ENCODE assay signal across 10 cellular contexts in genomic region chr2:45497355-45497754, GRCh38.
A peak's percentile ranks its signal among the peaks of the same experiment; 100 is the strongest.
DNase-seq lines count a peak whose midpoint lies in the region; ATAC-seq and TF ChIP-seq lines count a peak whose summit lies in the region.
"Had no signal": no experiment of that assay in that cellular context is flagged by ENCODE, and none has a peak within 500 bp of the region (broad histone marks: within the 10 kb centered on the region; RNA-seq: fewer than 3 reads in every experiment).

No MANE protein-coding gene starts in this region.

- H3K27me3 ChIP-seq in spleen (replicated peaks in 1 of 7): no peaks in the 10 kb centered on the region

- peaks cover 0 to 10% (median 0%) of the 10 kb centered on the region in 6 donors for H3K4me1 ChIP-seq in spleen

- intact Hi-C loops in spleen (cut with DNase I; ENCODE audit: low total_unique reads): no loop called here

- H3K4me1 Mint-ChIP-seq in activated T-helper 17 cell treated with anti-CD3 and anti-CD28 coated beads, Interleukin-2, amount 50 U/mL, for 72 hours: peaks cover 27% of the 10 kb centered on the region
- peaks cover 6% of the 10 kb centered on the region for H3K4me1 Mint-ChIP-seq in nephron progenitor cell

- peak overlapping the region; percentile 52 for H3K4me3 Mint-ChIP-seq in activated T-helper 17 cell treated with anti-CD3 and anti-CD28 coated beads, Interleukin-2, amount 50 U/mL, for 72 hours
- no peak overlapping the region for H3K4me3 Mint-ChIP-seq in nephron progenitor cell

- peaks cover 0 to 19% (median 3%) of the 10 kb centered on the region in 6 donors for H3K36me3 ChIP-seq in spleen

- ATAC-seq in GM19023 (IDR thresholded peaks at IDR 0.05; ENCODE audit: unreplicated experiment) (peak; percentile 74), HG02678 (IDR thresholded peaks at IDR 0.05; ENCODE audit: unreplicated experiment) (peak; percentile 84), GM21619 (IDR thresholded peaks at IDR 0.05; ENCODE audit: unreplicated experiment) (no peak)
- peak; percentile 93 for ATAC-seq in activated T-helper 17 cell treated with anti-CD3 and anti-CD28 coated beads, Interleukin-2, amount 50 U/mL, for 72 hours (replicated peaks)

- H3K27ac ChIP-seq in spleen: no peak overlapping the region

- no peaks in the 10 kb centered on the region for H3K27me3 Mint-ChIP-seq in activated T-helper 17 cell treated with anti-CD3 and anti-CD28 coated beads, Interleukin-2, amount 50 U/mL, for 72 hours
- H3K27me3 Mint-ChIP-seq in nephron progenitor cell (ENCODE audit: low read depth, poor library complexity): no peaks in the 10 kb centered on the region
- H3K27me3 Mint-ChIP-seq: naive B cell had no signal

- no peak for TF ChIP-seq POLR2A in spleen (IDR thresholded peaks at IDR 0.05)

- H3K36me3 Mint-ChIP-seq in activated T-helper 17 cell treated with anti-CD3 and anti-CD28 coated beads, Interleukin-2, amount 50 U/mL, for 72 hours (ENCODE audit: low read depth): peaks cover 6% of the 10 kb centered on the region
- H3K36me3 Mint-ChIP-seq in nephron progenitor cell (ENCODE audit: low read depth): peaks cover 46% of the 10 kb centered on the region
- H3K36me3 Mint-ChIP-seq: naive B cell had no signal

- H3K9me3 Mint-ChIP-seq in activated T-helper 17 cell treated with anti-CD3 and anti-CD28 coated beads, Interleukin-2, amount 50 U/mL, for 72 hours: no peaks in the 10 kb centered on the region
- peaks cover 30% of the 10 kb centered on the region for H3K9me3 Mint-ChIP-seq in nephron progenitor cell

- H3K27ac Mint-ChIP-seq in activated T-helper 17 cell treated with anti-CD3 and anti-CD28 coated beads, Interleukin-2, amount 50 U/mL, for 72 hours: peak overlapping the region; percentile 74
- no peak overlapping the region for H3K27ac Mint-ChIP-seq in nephron progenitor cell

- WGBS in spleen, 5 donors: 54 to 74% (median 63%) methylated on average over 2 of the region's 2 CpGs

- peaks cover 0 to 18% (median 9%) of the 10 kb centered on the region in 8 donors for H3K9me3 ChIP-seq in spleen

- no peak for TF ChIP-seq CTCF in spleen (IDR thresholded peaks at IDR 0.05 in 8 of 11, conservative IDR thresholded peaks at IDR 0.05 in 3 of 11)
- no peak for TF ChIP-seq CTCF in nephron progenitor cell (IDR thresholded peaks at IDR 0.05)

- H3K4me3 ChIP-seq in spleen: no peak overlapping the region

- DNase-seq in stimulated activated CD4-positive, alpha-beta T cell treated with anti-CD3 and anti-CD28 coated beads, Interleukin-4, amount 100 ng/mL, for 48 hours (ENCODE audit: low read depth in 2 of 2): peak; percentile 27 to 42
- no peak for DNase-seq in spleen
- no peak for DNase-seq in DMS53 (lab: John Stamatoyannopoulos, UW)
- DNase-seq in nephron progenitor cell: no peak
- DNase-seq: activated gamma-delta T cell treated with Interleukin-2 at 50 U/mL for 16 hours, naive B cell had no signal

Comparison
In these comparisons a context has a peak if more than half of its experiments do, and no peak if none do; other contexts are left out.
1. DNase-seq: peak in stimulated activated CD4-positive, alpha-beta T cell treated with anti-CD3 and anti-CD28 coated beads, Interleukin-4, amount 100 ng/mL, for 48 hours (2 of 2); none in spleen (single experiment), DMS53 (single experiment) and nephron progenitor cell (single experiment).